In the genomic region with DNA sequence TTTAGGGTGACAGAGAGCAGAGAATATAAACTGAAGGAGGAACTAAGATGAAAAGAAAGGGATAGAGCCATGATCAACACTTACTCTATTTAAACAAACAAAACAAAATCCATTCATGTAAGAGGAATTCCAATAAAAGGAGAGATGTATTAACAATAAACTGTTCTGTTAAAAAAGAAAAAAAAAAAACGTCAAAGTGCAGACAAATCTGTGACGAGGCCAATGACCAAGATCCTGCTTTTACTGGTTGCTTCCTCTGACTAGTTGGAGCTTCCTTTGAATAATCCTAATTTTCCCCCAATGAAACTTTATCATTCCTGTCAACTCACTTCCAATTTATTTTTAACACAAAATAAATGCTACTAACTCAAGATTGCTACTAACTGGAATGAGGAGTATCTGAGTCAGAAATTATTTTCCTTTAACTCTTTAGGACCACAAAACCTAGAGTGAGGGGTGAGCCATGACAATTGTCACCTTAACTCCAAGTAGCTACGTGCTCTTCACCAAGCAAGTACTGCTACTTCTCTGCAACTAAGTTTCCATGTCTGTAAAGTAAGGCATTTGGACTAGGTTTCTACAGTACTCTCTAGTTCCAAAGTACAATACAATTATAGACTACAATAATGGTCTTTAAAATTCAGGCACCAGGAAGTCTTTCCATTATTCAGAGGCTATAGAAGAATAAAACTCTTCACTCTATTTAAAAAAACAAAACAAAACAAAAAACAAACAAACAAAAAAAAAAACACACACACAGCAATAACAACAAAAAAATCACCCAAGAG, we compare ENCODE assay signal across 25 cellular contexts.
DNase-seq lines count a peak whose midpoint lies in the region; ATAC-seq, FAIRE-seq and TF ChIP-seq lines count a peak whose summit lies in the region.
"Had no signal": no experiment of that assay in that cellular context is flagged by ENCODE, and none has a peak within 500 bp of the region (broad histone marks: within the 10 kb centered on the region; RNA-seq: fewer than 3 reads in every experiment).

No MANE protein-coding gene starts in this region.

- TF ChIP-seq CTCF in Calu3 (IDR thresholded peaks at IDR 0.05; ENCODE audit: unreplicated experiment), result no peak
- no peak for TF ChIP-seq CTCF in endothelial cell of umbilical vein (IDR thresholded peaks at IDR 0.05; ENCODE audit: extremely low read depth in 1 of 2, insufficient read depth in 1 of 2, low read depth in 1 of 2, low read length in 2 of 2)

- intact Hi-C loops in Calu3 (cut with micrococcal nuclease; ENCODE audit: unreplicated experiment), result no loop called here
- intact Hi-C loops in endothelial cell of umbilical vein (cut with micrococcal nuclease), result no loop called here

- no peak overlapping the region for H3K4me3 Mint-ChIP-seq in Calu3 (ENCODE audit: low read depth, unreplicated experiment)
- H3K4me3 Mint-ChIP-seq in effector memory CD8-positive, alpha-beta T cell, result no peak overlapping the region
- H3K4me3 Mint-ChIP-seq: naive thymus-derived CD8-positive, alpha-beta T cell; T-helper 1 cell treated with Interleukin-12 subunit alpha and Interleukin-12 subunit beta and Interleukin-4 antibody, amounts not matched to agents 30 μg/mL and 1 μg/mL, for 36 hours had no signal

- POLR2A ChIA-PET in endothelial cell of umbilical vein (lab: Charles Lee), result no interaction called here

- peaks cover 77% of the 10 kb centered on the region for H3K4me1 Mint-ChIP-seq in Calu3 (ENCODE audit: low read depth, unreplicated experiment)
- no peaks in the 10 kb centered on the region for H3K4me1 Mint-ChIP-seq in effector memory CD8-positive, alpha-beta T cell (ENCODE audit: low read depth in 2 of 2)

- no peak overlapping the region for H2AFZ ChIP-seq in endothelial cell of umbilical vein (ENCODE audit: low read depth, low read length)
- H2AFZ ChIP-seq: parathyroid adenoma had no signal

- no peak for DNase-seq in Calu3
- DNase-seq in LoVo (ENCODE audit: low spot score), result peak; percentile 75
- peak; percentile 65 for DNase-seq in endothelial cell of umbilical vein (ENCODE audit: low read depth, low spot score)
- peak; percentile 35 for DNase-seq in pulmonary artery endothelial cell (ENCODE audit: low read depth, low spot score)
- DNase-seq in activated naive CD4-positive, alpha-beta T cell treated with anti-CD3 and anti-CD28 coated beads, Interleukin-2, amount 50 U/mL, for 72 hours (ENCODE audit: low spot score in 2 of 2), result no peak
- no peak for DNase-seq in effector memory CD8-positive, alpha-beta T cell
- DNase-seq in NCI-H2171 (lab: John Stamatoyannopoulos, UW), result no peak
- DNase-seq in OCI-M1 (lab: John Stamatoyannopoulos, UW), result no peak
- DNase-seq: activated gamma-delta T cell; amygdala; caudate nucleus; mesenchymal stem cell; naive thymus-derived CD8-positive, alpha-beta T cell; NCI-H1694 treated with DMSO at 0.1 percent for 48 hours; NCI-H226; NCI-H774; SJCRH30; stimulated activated CD4-positive, alpha-beta T cell treated with anti-CD3 and anti-CD28 coated beads, Interleukin-2, amount 100 ng/mL, for 24 hours; stimulated activated naive CD4-positive, alpha-beta T cell treated with Interleukin-2 at 50 U/mL for 16 hours; tibial artery; WERI-Rb-1 had no signal

- H3K36me3 Mint-ChIP-seq in Calu3 (ENCODE audit: insufficient read depth, unreplicated experiment), result peaks cover 15% of the 10 kb centered on the region
- no peaks in the 10 kb centered on the region for H3K36me3 Mint-ChIP-seq in activated naive CD4-positive, alpha-beta T cell treated with anti-CD3 and anti-CD28 coated beads, Interleukin-2, amount 50 U/mL, for 72 hours
- H3K36me3 Mint-ChIP-seq in effector memory CD8-positive, alpha-beta T cell (ENCODE audit: insufficient read depth), result no peaks in the 10 kb centered on the region

- peaks cover 30% of the 10 kb centered on the region for H3K79me2 ChIP-seq in endothelial cell of umbilical vein (ENCODE audit: control insufficient read depth, insufficient read depth, low read length)
- H3K79me2 ChIP-seq: parathyroid adenoma had no signal

- H3K4me3 ChIP-seq in endothelial cell of umbilical vein (replicated peaks in 1 of 3; ENCODE audit: insufficient read depth in 1 of 3, low read depth in 1 of 3, low read length in 3 of 3), result no peak overlapping the region
- H3K4me3 ChIP-seq: esophagus muscularis mucosa, SJCRH30, tibial artery had no signal

- no peak overlapping the region for H3K9ac ChIP-seq in endothelial cell of umbilical vein (replicated peaks; ENCODE audit: extremely low read depth, insufficient read depth, low read length)
- H3K9ac ChIP-seq: parathyroid adenoma had no signal

- CTCF ChIA-PET in Calu3 (lab: Charles Lee) (no interaction called here), endothelial cell of umbilical vein (lab: Charles Lee) (interaction anchor here (0.7 to 1.5 kb wide), 2 partner anchors 148 to 513 kb away, joined by 3 to 5 read pairs; no protein-coding TSS in a partner anchor)

- no peaks in the 10 kb centered on the region for H3K9me3 ChIP-seq in endothelial cell of umbilical vein (replicated peaks; ENCODE audit: control insufficient read depth, insufficient read depth, low read length)
- H3K9me3 ChIP-seq: esophagus muscularis mucosa, SJCRH30, tibial artery had no signal

- H3K27ac Mint-ChIP-seq in Calu3 (ENCODE audit: unreplicated experiment), result peak overlapping the region; percentile 61
- no peak overlapping the region for H3K27ac Mint-ChIP-seq in activated naive CD4-positive, alpha-beta T cell treated with anti-CD3 and anti-CD28 coated beads, Interleukin-2, amount 50 U/mL, for 72 hours
- H3K27ac Mint-ChIP-seq in effector memory CD8-positive, alpha-beta T cell, result no peak overlapping the region
- H3K27ac Mint-ChIP-seq: naive thymus-derived CD8-positive, alpha-beta T cell; T-helper 1 cell treated with Interleukin-12 subunit alpha and Interleukin-12 subunit beta and Interleukin-4 antibody, amounts not matched to agents 30 μg/mL and 1 μg/mL, for 36 hours had no signal

- H3K27me3 ChIP-seq in endothelial cell of umbilical vein (ENCODE audit: control insufficient read depth in 2 of 2, insufficient read depth in 2 of 2, low read length in 2 of 2), result no peaks in the 10 kb centered on the region
- H3K27me3 ChIP-seq: esophagus muscularis mucosa, SJCRH30, tibial artery had no signal

- H3K36me3 ChIP-seq in endothelial cell of umbilical vein (ENCODE audit: control insufficient read depth in 2 of 2, extremely low read depth in 1 of 2, insufficient read depth in 2 of 2, low read length in 2 of 2), result no peaks in the 10 kb centered on the region
- H3K36me3 ChIP-seq: esophagus muscularis mucosa, SJCRH30, tibial artery, WERI-Rb-1 had no signal

- no peaks in the 10 kb centered on the region for H3K9me1 ChIP-seq in endothelial cell of umbilical vein (replicated peaks; ENCODE audit: control insufficient read depth, extremely low read depth, insufficient read depth, low read length)

- no peak for TF ChIP-seq POLR2A in endothelial cell of umbilical vein (IDR thresholded peaks at IDR 0.05; ENCODE audit: low read depth, low read length)

- no TSS peak for BruUV-seq in Calu3 (replicated peaks; lab: Mats Ljungman, UMichigan)
- no TSS peak for BruUV-seq in endothelial cell of umbilical vein (replicated peaks; lab: Mats Ljungman, UMichigan)

- peaks cover 42% of the 10 kb centered on the region for H3K4me1 ChIP-seq in endothelial cell of umbilical vein (ENCODE audit: control insufficient read depth, extremely low read depth, insufficient read depth, low read length)
- H3K4me1 ChIP-seq: SJCRH30 had no signal

- H3K4me2 ChIP-seq in endothelial cell of umbilical vein (ENCODE audit: insufficient read depth, low read length), result peak overlapping the region; percentile 52

- no peaks in the 10 kb centered on the region for H4K20me1 ChIP-seq in endothelial cell of umbilical vein (replicated peaks; ENCODE audit: control insufficient read depth, extremely low read depth, insufficient read depth, low read length)

- dilution Hi-C loops in endothelial cell of umbilical vein (cut with MboI; ENCODE audit: extremely low pct_ligation_motif_present, low sequenced_read_pairs), result no loop called here

- no peaks in the 10 kb centered on the region for H3K9me3 Mint-ChIP-seq in Calu3 (ENCODE audit: low read depth, unreplicated experiment)
- H3K9me3 Mint-ChIP-seq in activated naive CD4-positive, alpha-beta T cell treated with anti-CD3 and anti-CD28 coated beads, Interleukin-2, amount 50 U/mL, for 72 hours, result peaks cover 0 to 4% of the 10 kb centered on the region in 2 donors
- no peaks in the 10 kb centered on the region for H3K9me3 Mint-ChIP-seq in effector memory CD8-positive, alpha-beta T cell
- H3K9me3 Mint-ChIP-seq: naive thymus-derived CD8-positive, alpha-beta T cell; T-helper 1 cell treated with Interleukin-12 subunit alpha and Interleukin-12 subunit beta and Interleukin-4 antibody, amounts not matched to agents 30 μg/mL and 1 μg/mL, for 36 hours had no signal

- H3K27ac ChIP-seq in endothelial cell of umbilical vein (ENCODE audit: insufficient read depth, low read depth, low read length), result peak overlapping the region; percentile 58
- H3K27ac ChIP-seq: esophagus muscularis mucosa, parathyroid adenoma, SJCRH30, tibial artery, WERI-Rb-1 had no signal

- ATAC-seq in activated naive CD4-positive, alpha-beta T cell treated with anti-CD3 and anti-CD28 coated beads, Interleukin-2, amount 50 U/mL, for 72 hours, result no peak
- no peak for ATAC-seq in effector memory CD8-positive, alpha-beta T cell (replicated peaks)
- ATAC-seq: naive thymus-derived CD8-positive, alpha-beta T cell had no signal

- no peak for FAIRE-seq in endothelial cell of umbilical vein (lab: Jason Lieb, UNC)
- FAIRE-seq: GM18507 had no signal

- H3K27me3 Mint-ChIP-seq in Calu3 (ENCODE audit: unreplicated experiment), result no peaks in the 10 kb centered on the region
- H3K27me3 Mint-ChIP-seq in effector memory CD8-positive, alpha-beta T cell, result no peaks in the 10 kb centered on the region
- H3K27me3 Mint-ChIP-seq: naive thymus-derived CD8-positive, alpha-beta T cell had no signal

TF ChIP-seq in endothelial cell of umbilical vein, 7 proteins besides CTCF, POLR2A, EP300 and RAD21:
- no peak for TF ChIP-seq MAX (IDR thresholded peaks at IDR 0.05; ENCODE audit: insufficient read depth, insufficient read length)
- no peak for TF ChIP-seq EZH2 (IDR thresholded peaks at IDR 0.05; ENCODE audit: borderline replicate concordance, low read depth, low read length, severe bottlenecking)
- TF ChIP-seq GATA2 (IDR thresholded peaks at IDR 0.05; ENCODE audit: insufficient read depth, insufficient read length, low read depth, low read length), result peak; percentile 56
- no peak for TF ChIP-seq MYC (IDR thresholded peaks at IDR 0.05; ENCODE audit: low read depth, low read length)
- peak; percentile 3 for TF ChIP-seq JUN (IDR thresholded peaks at IDR 0.05; ENCODE audit: borderline replicate concordance, insufficient read depth, insufficient read length, low read depth)
- TF ChIP-seq FOS (IDR thresholded peaks at IDR 0.05; ENCODE audit: borderline replicate concordance, insufficient read depth, low read length), result peak; percentile 84
- no peak for TF ChIP-seq POLR2AphosphoS5 (IDR thresholded peaks at IDR 0.05; ENCODE audit: insufficient read depth, low read depth, low read length)

Comparison
In these comparisons a context has a peak if more than half of its experiments do, and no peak if none do; other contexts are left out.
1. DNase-seq: peak in LoVo (single experiment), endothelial cell of umbilical vein (single experiment) and pulmonary artery endothelial cell (single experiment); none in Calu3 (single experiment), activated naive CD4-positive, alpha-beta T cell treated with anti-CD3 and anti-CD28 coated beads, Interleukin-2, amount 50 U/mL, for 72 hours (0 of 2), effector memory CD8-positive, alpha-beta T cell (0 of 3), NCI-H2171 (single experiment) and OCI-M1 (single experiment).